ENCODE assay signal across 8 cellular contexts in genomic region chr6:159762681-159763293, GRCh38. TPM values are rescaled to one million over a fixed set of nuclear protein-coding genes. Genes with fewer than 3 reads are reported as not detected.
DNase-seq lines count a peak whose midpoint lies in the region; ATAC-seq lines count a peak whose summit lies in the region.

No MANE protein-coding gene starts in this region.

- DNase-seq in T follicular helper cell (ENCODE audit: low read depth) (peak; percentile 12), aorta (peak in 1 of 2 donors; percentile 49), OCI-M2 (lab: John Stamatoyannopoulos, UW; ENCODE audit: unreplicated experiment) (no peak), EL (no peak)

- H3K9me3 ChIP-seq in endocrine pancreas (ENCODE audit: control insufficient read depth, low read length) (no peaks in the 10 kb centered on the region), muscle layer of colon (ENCODE audit: low read length) (no peaks in the 10 kb centered on the region), aorta (ENCODE audit: control insufficient read depth, low read length) (no peaks in the 10 kb centered on the region)

- WGBS in aorta, 2 donors, result 11 to 13% methylated on average over 16 of the region's 16 CpGs

- H3K27me3 ChIP-seq in endocrine pancreas (ENCODE audit: control insufficient read depth, insufficient read depth, low read length) (no peaks in the 10 kb centered on the region), muscle layer of colon (ENCODE audit: control insufficient read depth in 1 of 2, insufficient read depth in 2 of 2, low read length in 2 of 2) (no peaks in the 10 kb centered on the region), aorta (ENCODE audit: control insufficient read depth in 1 of 2, insufficient read depth in 2 of 2, low read length in 1 of 2) (no peaks in the 10 kb centered on the region)

- ATAC-seq in GM18499 (IDR thresholded peaks at IDR 0.05; ENCODE audit: insufficient read depth, unreplicated experiment), result peak; percentile 8
- ATAC-seq in HG02678 (IDR thresholded peaks at IDR 0.05; ENCODE audit: unreplicated experiment), result peak; percentile 4
- ATAC-seq in aorta (ENCODE audit: low FRiP score), result peak; percentile 14

- H3K4me1 ChIP-seq in endocrine pancreas (ENCODE audit: control insufficient read depth, insufficient read depth, low read length) (no peaks in the 10 kb centered on the region), muscle layer of colon (ENCODE audit: insufficient read depth, low read length) (peaks cover 18% of the 10 kb centered on the region), aorta (ENCODE audit: control insufficient read depth in 1 of 2, insufficient read depth in 2 of 2, low read length in 2 of 2) (peaks cover 0 to 3% of the 10 kb centered on the region in 2 donors)

- H3K36me3 ChIP-seq in endocrine pancreas (ENCODE audit: control insufficient read depth, insufficient read depth, low read length) (no peaks in the 10 kb centered on the region), muscle layer of colon (ENCODE audit: insufficient read depth, low read length) (peaks cover 24% of the 10 kb centered on the region), aorta (ENCODE audit: control insufficient read depth in 1 of 2, insufficient read depth in 2 of 2, low read length in 1 of 2) (peaks cover 0 to 3% of the 10 kb centered on the region in 2 donors)

- H3K27ac ChIP-seq in muscle layer of colon (ENCODE audit: low read depth, low read length) (peak overlapping the region; percentile 96), aorta (ENCODE audit: low read depth in 1 of 2, low read length in 2 of 2) (peak overlapping the region in 1 of 2 donors; percentile 92)

- intact Hi-C loops in aorta (cut with DNase I), result loop anchor here in 1 of 2 donors (5.0 kb wide), 1 partner anchor 35 kb away; the partner anchor contains the start of gene WTAP

- peak overlapping the region; percentile 36 for H3K9ac ChIP-seq in endocrine pancreas (ENCODE audit: control insufficient read depth, insufficient read depth, low read length)
- H3K9ac ChIP-seq in muscle layer of colon (ENCODE audit: low read length), result peak overlapping the region; percentile 90

- H3K4me3 ChIP-seq in endocrine pancreas (ENCODE audit: control insufficient read depth, insufficient read depth, low read length), result peak overlapping the region; percentile 1
- H3K4me3 ChIP-seq in muscle layer of colon (ENCODE audit: low read depth in 1 of 2, low read length in 2 of 2), result peak overlapping the region; percentile 78 to 95
- peak overlapping the region; percentile 15 to 70 for H3K4me3 ChIP-seq in aorta (ENCODE audit: low read length in 2 of 2)

RNA-seq across cellular contexts. Expression of gene ACAT2, which starts 0.9 kb away (rescaled TPM):
- 10 to 100 TPM; 16.5 to 21.4 TPM for total RNA-seq in aorta
- polyA plus RNA-seq in aorta, result 10 to 100 TPM; 13.0 to 18.7 TPM

RNA-seq across cellular contexts. Expression of gene TCP1, which starts 26.6 kb away (rescaled TPM):
- total RNA-seq in aorta, result 100 to 1,000 TPM; 110 to 146 TPM
- polyA plus RNA-seq in aorta, result 100 to 1,000 TPM; 105 to 116 TPM

RNA-seq across cellular contexts. Expression of gene MRPL18, which starts 27.5 kb away (rescaled TPM):
- total RNA-seq in aorta, result 10 to 100 TPM; 38.8 to 54.8 TPM
- polyA plus RNA-seq in aorta, result 10 to 100 TPM; 55.2 to 83.3 TPM

RNA-seq across cellular contexts. Expression of gene WTAP, which starts 35.5 kb away (rescaled TPM):
- 10 to 100 TPM; 91.7 to 94.7 TPM for total RNA-seq in aorta
- 10 to 100 TPM; 67.7 to 83.8 TPM for polyA plus RNA-seq in aorta

RNA-seq across cellular contexts. Expression of gene PNLDC1, which starts 37.3 kb away (rescaled TPM):
- under 1 TPM in 1 of 2 donors, not detected in 1; 0.26 TPM for total RNA-seq in aorta
- polyA plus RNA-seq in aorta, result under 1 TPM; 0.38 to 0.46 TPM

Comparison
In these comparisons a context has a peak if more than half of its experiments do, and no peak if none do; other contexts are left out.
1. H3K4me3 ChIP-seq: peak in every context shown above with its lines; median percentile 86 in muscle layer of colon; 42 in aorta; 1 in endocrine pancreas.